In genomic region chr6:3356824-3357420, GRCh38 we compare ENCODE assay signal across 9 cellular contexts.
DNase-seq lines count a peak whose midpoint lies in the region; ATAC-seq, FAIRE-seq and TF ChIP-seq lines count a peak whose summit lies in the region.
"Had no signal": no experiment of that assay in that cellular context is flagged by ENCODE, and none has a peak within 500 bp of the region (broad histone marks: within the 10 kb centered on the region; RNA-seq: fewer than 3 reads in every experiment).

No MANE protein-coding gene starts in this region.

- POLR2A ChIA-PET in CD4-positive, alpha-beta T cell (lab: Charles Lee): interaction anchor here (0.6 to 1.4 kb wide), 4 partner anchors 12 to 592 kb away, joined by 3 to 4 read pairs (median 3); partner anchors contain the start of gene WRNIP1

- CTCF ChIA-PET in CD4-positive, alpha-beta T cell (lab: Charles Lee): no interaction called here

- TF ChIP-seq CTCF in CD4-positive, alpha-beta T cell (IDR thresholded peaks at IDR 0.05): no peak
- no peak for TF ChIP-seq CTCF in osteoblast (IDR thresholded peaks at IDR 0.05; ENCODE audit: extremely low read depth, low read depth, low read length)

- no peaks in the 10 kb centered on the region for H3K9me3 ChIP-seq in CD4-positive, alpha-beta T cell (ENCODE audit: control insufficient read depth, low read length)
- H3K9me3 ChIP-seq in esophagus (ENCODE audit: control insufficient read depth in 2 of 2, insufficient read depth in 1 of 2, low read depth in 1 of 2, low read length in 1 of 2) (no peaks in the 10 kb centered on the region), osteoblast (ENCODE audit: low read depth, low read length) (no peaks in the 10 kb centered on the region)

- TF ChIP-seq POLR2A in H54 (IDR thresholded peaks at IDR 0.05; ENCODE audit: low read depth, low read length): no peak

- peak overlapping the region; percentile 93 for H2AFZ ChIP-seq in osteoblast (ENCODE audit: low read length)

- no peaks in the 10 kb centered on the region for H3K79me2 ChIP-seq in osteoblast (ENCODE audit: insufficient read depth, low read length)

- no peaks in the 10 kb centered on the region for H3K9me3 Mint-ChIP-seq in CD4-positive, alpha-beta T cell

- H3K36me3 ChIP-seq in esophagus (ENCODE audit: control insufficient read depth in 2 of 2, insufficient read depth in 2 of 2, low read length in 1 of 2): no peaks in the 10 kb centered on the region
- no peaks in the 10 kb centered on the region for H3K36me3 ChIP-seq in osteoblast (ENCODE audit: insufficient read depth, low read length)

- 60 to 68% methylated on average over 4 of the region's 4 CpGs for WGBS in esophagus, 2 donors

- peak overlapping the region; percentile 94 for H3K27ac Mint-ChIP-seq in CD4-positive, alpha-beta T cell

- peaks cover 13% of the 10 kb centered on the region for H3K36me3 Mint-ChIP-seq in CD4-positive, alpha-beta T cell (ENCODE audit: low read depth)

- intact Hi-C loops in CD4-positive, alpha-beta T cell (cut with DNase I, micrococcal nuclease): loop anchor here (2.0 to 10.0 kb wide), 10 partner anchors 98 to 1645 kb away; partner anchors contain the start of genes BPHL (in 1 of the 2), CDYL (in 1 of the 2), ECI2 (in 1 of the 2) and GMDS (in 1 of the 2)

- H3K4me3 ChIP-seq in esophagus (ENCODE audit: low read depth in 1 of 2, low read length in 2 of 2) (no peak overlapping the region), osteoblast (ENCODE audit: insufficient read depth, low read length) (no peak overlapping the region)

- peak overlapping the region; percentile 67 for H3K27ac ChIP-seq in CD4-positive, alpha-beta T cell (ENCODE audit: low read depth, low read length)
- peak overlapping the region; percentile 89 to 94 for H3K27ac ChIP-seq in esophagus (ENCODE audit: low read depth in 2 of 2, low read length in 1 of 2)
- H3K27ac ChIP-seq in osteoblast (ENCODE audit: low read depth, low read length): peak overlapping the region; percentile 87

- peak overlapping the region; percentile 94 for H3K4me2 ChIP-seq in osteoblast (ENCODE audit: insufficient read depth, low read length)

- no peak for FAIRE-seq in H54 (lab: Jason Lieb, UNC)
- FAIRE-seq: islet of Langerhans had no signal

- no peaks in the 10 kb centered on the region for H3K27me3 Mint-ChIP-seq in CD4-positive, alpha-beta T cell

- no peaks in the 10 kb centered on the region for H4K20me1 ChIP-seq in osteoblast (ENCODE audit: insufficient read depth, low read length)

- H3K4me1 Mint-ChIP-seq in CD4-positive, alpha-beta T cell (ENCODE audit: low read depth): peaks cover 47% of the 10 kb centered on the region

- DNase-seq in CD4-positive, alpha-beta T cell: no peak
- DNase-seq in NCI-H2029 treated with DMSO at 0.1 percent for 48 hours (lab: John Stamatoyannopoulos, UW) (peak; percentile 86), osteoblast (ENCODE audit: insufficient read length, low spot score, missing footprints) (no peak), H54 (ENCODE audit: insufficient read length, low spot score) (no peak), MV-4-11 (lab: John Stamatoyannopoulos, UW) (no peak)

- H3K4me1 ChIP-seq in esophagus (ENCODE audit: control insufficient read depth in 2 of 2, insufficient read depth in 2 of 2, low read length in 1 of 2) (peaks cover 0 to 33% of the 10 kb centered on the region in 2 donors), osteoblast (ENCODE audit: insufficient read depth, low read length) (peaks cover 15% of the 10 kb centered on the region)

- peak overlapping the region; percentile 85 for H3K4me3 Mint-ChIP-seq in CD4-positive, alpha-beta T cell

- H3K27me3 ChIP-seq in CD4-positive, alpha-beta T cell (ENCODE audit: control insufficient read depth, insufficient read depth, low read length): no peaks in the 10 kb centered on the region
- no peaks in the 10 kb centered on the region for H3K27me3 ChIP-seq in esophagus (ENCODE audit: control insufficient read depth in 1 of 2, insufficient read depth in 2 of 2, low read length in 2 of 2)
- H3K27me3 ChIP-seq in osteoblast (ENCODE audit: insufficient read depth, low read length): no peaks in the 10 kb centered on the region

- no peak for ATAC-seq in CD4-positive, alpha-beta T cell (ENCODE audit: poor library complexity)
- ATAC-seq in HG02885 (IDR thresholded peaks at IDR 0.05; ENCODE audit: poor library complexity, unreplicated experiment) (no peak), HG03135 (IDR thresholded peaks at IDR 0.05; ENCODE audit: unreplicated experiment) (no peak)
